ENCODE assay signal across 17 cellular contexts in the genomic region with DNA sequence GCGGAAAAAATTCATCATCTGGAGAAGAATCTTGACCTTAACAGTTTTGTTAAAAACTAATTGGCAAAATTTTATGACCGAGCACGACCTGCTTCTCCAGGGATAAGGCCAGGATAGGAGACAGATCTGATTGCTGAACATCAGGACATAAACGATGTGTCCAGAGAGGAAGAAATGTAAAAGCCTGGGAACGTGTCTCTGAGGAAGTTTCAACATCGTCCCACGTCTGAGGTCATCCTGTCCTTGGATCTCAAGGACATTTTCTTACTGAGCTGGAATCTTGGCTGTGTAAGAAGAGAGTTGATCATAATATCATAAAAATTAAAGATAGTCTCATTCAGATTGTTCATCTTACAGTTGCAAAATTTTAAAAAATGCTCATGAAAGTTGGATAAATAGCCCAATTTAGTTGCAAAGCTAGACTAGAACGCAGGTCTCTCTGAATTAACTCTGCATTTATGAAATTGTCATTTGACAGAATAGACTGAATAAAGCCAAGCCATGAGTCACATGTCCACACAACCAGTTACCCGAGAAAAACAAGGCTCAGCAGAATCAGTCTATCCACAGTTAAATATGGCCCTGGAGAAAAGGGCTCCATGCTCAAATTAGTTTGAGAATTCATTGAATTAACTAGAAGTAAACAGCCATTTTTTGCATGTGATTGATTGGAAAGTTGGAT.
"Had no signal": no experiment of that assay in that cellular context is flagged by ENCODE, and none has a peak within 500 bp of the region (broad histone marks: within the 10 kb centered on the region; RNA-seq: fewer than 3 reads in every experiment).

No MANE protein-coding gene starts in this region.

- ATAC-seq: activated CD8-positive, alpha-beta memory T cell treated with anti-CD3 and anti-CD28 coated beads, Interleukin-2, amount 10 ng/mL, durations not matched to agents 7 days and 5 days; activated T-cell treated with anti-CD3 and anti-CD28 coated beads, Interleukin-2, amount 50 U/mL, for 4 hours; left colon; mucosa of descending colon; naive thymus-derived CD8-positive, alpha-beta T cell had no signal

- H3K9me3 ChIP-seq: mucosa of descending colon had no signal

- H3K4me3 Mint-ChIP-seq: activated CD8-positive, alpha-beta memory T cell treated with anti-CD3 and anti-CD28 coated beads, Interleukin-2, amount 10 ng/mL, durations not matched to agents 7 days and 5 days; activated naive CD8-positive, alpha-beta T cell treated with anti-CD3 and anti-CD28 coated beads for 36 hours; activated T-cell treated with anti-CD3 and anti-CD28 coated beads, Interleukin-2, amount 50 U/mL, for 4 hours; naive thymus-derived CD8-positive, alpha-beta T cell; stimulated activated naive CD8-positive, alpha-beta T cell treated with anti-CD3 and anti-CD28 coated beads, Interleukin-15, Interleukin-2, amounts not matched to agents 100 ng/mL and 50 ng/mL, for 24 hours had no signal

- H3K9me3 Mint-ChIP-seq: activated naive CD8-positive, alpha-beta T cell treated with anti-CD3 and anti-CD28 coated beads for 36 hours; activated T-cell treated with anti-CD3 and anti-CD28 coated beads, Interleukin-2, amount 50 U/mL, for 4 hours; stimulated activated naive CD8-positive, alpha-beta T cell treated with anti-CD3 and anti-CD28 coated beads, Interleukin-15, Interleukin-2, amounts not matched to agents 100 ng/mL and 50 ng/mL, for 24 hours had no signal

- H3K27ac Mint-ChIP-seq: activated CD8-positive, alpha-beta memory T cell treated with anti-CD3 and anti-CD28 coated beads, Interleukin-2, amount 10 ng/mL, durations not matched to agents 7 days and 5 days; activated naive CD8-positive, alpha-beta T cell treated with anti-CD3 and anti-CD28 coated beads for 36 hours; naive thymus-derived CD8-positive, alpha-beta T cell; stimulated activated naive CD8-positive, alpha-beta T cell treated with anti-CD3 and anti-CD28 coated beads, Interleukin-15, Interleukin-2, amounts not matched to agents 100 ng/mL and 50 ng/mL, for 24 hours had no signal

- DNase-seq: activated CD4-positive, alpha-beta T cell treated with anti-CD3 and anti-CD28 coated beads, Interleukin-2, amount 50 U/mL, for 4 hours; activated CD4-positive, CD25-positive, alpha-beta regulatory T cell treated with anti-CD3 and anti-CD28 coated beads, Interleukin-2, amount 50 U/mL, for 72 hours; activated CD8-positive, alpha-beta memory T cell treated with anti-CD3 and anti-CD28 coated beads, Interleukin-2, amount 10 ng/mL, durations not matched to agents 7 days and 5 days; activated gamma-delta T cell; activated naive CD8-positive, alpha-beta T cell treated with anti-CD3 and anti-CD28 coated beads for 36 hours; activated T-cell treated with anti-CD3 and anti-CD28 coated beads, Interleukin-2, amount 50 U/mL, for 4 hours; glutamatergic neuron; left colon; mammary epithelial cell; mucosa of descending colon; naive thymus-derived CD8-positive, alpha-beta T cell; occipital lobe; stimulated activated CD4-positive, alpha-beta T cell treated with anti-CD3 and anti-CD28 coated beads, Interleukin-15, amount 100 ng/mL, for 24 hours; stimulated activated CD4-positive, alpha-beta T cell treated with anti-CD3 and anti-CD28 coated beads, Interleukin-4, amount 100 ng/mL, for 24 hours; SW 1271; T-helper 9 cell had no signal

- H3K27me3 Mint-ChIP-seq: activated CD8-positive, alpha-beta memory T cell treated with anti-CD3 and anti-CD28 coated beads, Interleukin-2, amount 10 ng/mL, durations not matched to agents 7 days and 5 days had no signal

- H3K4me1 Mint-ChIP-seq: activated CD8-positive, alpha-beta memory T cell treated with anti-CD3 and anti-CD28 coated beads, Interleukin-2, amount 10 ng/mL, durations not matched to agents 7 days and 5 days; activated naive CD8-positive, alpha-beta T cell treated with anti-CD3 and anti-CD28 coated beads for 36 hours; naive thymus-derived CD8-positive, alpha-beta T cell had no signal

- H3K36me3 Mint-ChIP-seq: activated CD8-positive, alpha-beta memory T cell treated with anti-CD3 and anti-CD28 coated beads, Interleukin-2, amount 10 ng/mL, durations not matched to agents 7 days and 5 days; activated naive CD8-positive, alpha-beta T cell treated with anti-CD3 and anti-CD28 coated beads for 36 hours; naive thymus-derived CD8-positive, alpha-beta T cell had no signal

- H3K4me3 ChIP-seq: mucosa of descending colon had no signal
